8 cellular contexts compared by ENCODE assay signal in the genomic region with DNA sequence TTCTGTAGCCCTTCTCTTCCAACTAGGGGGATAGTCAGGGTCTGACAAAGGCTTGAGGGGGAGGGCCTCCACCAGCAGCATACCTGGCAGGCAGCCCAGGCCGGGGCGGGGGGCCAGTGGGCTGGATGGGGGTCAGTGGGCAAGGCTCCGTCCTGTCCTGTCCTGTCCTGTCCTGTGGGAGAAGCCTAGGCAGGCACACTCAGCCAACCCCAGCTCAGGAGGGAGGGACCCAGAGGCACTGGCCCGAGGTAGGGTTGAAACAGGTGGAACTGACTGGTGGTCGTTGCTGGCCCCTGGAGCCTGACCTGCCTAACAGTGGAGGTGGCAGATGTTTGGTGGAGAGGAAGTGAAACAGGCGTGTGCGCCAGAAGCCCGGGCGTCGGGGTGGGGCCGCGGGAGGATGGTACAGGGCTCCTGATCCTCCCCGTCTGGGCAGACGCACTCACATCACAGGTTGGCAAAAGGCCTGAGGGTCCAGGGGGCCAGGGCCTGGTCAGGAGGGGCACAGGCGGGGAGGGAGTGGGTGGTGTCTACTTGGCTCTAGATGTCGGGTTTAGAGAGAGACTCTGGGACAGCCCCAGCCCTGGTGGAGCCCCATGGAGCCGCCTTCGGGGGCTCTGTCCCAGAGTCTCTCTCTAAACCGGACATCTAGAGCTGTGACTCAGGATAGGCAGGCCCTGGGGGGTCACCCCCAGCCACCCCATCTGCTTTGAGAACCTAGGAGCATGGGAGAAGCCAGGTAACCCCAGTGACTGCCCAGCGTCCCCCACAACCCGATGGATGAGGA. TPM values are rescaled to one million over a fixed set of nuclear protein-coding genes. Genes with fewer than 3 reads are reported as not detected.
DNase-seq lines count a peak whose midpoint lies in the region; ATAC-seq and TF ChIP-seq lines count a peak whose summit lies in the region.

No MANE protein-coding gene starts in this region.

- H2BK5ac ChIP-seq in trophoblast cell (ENCODE audit: low read depth, low read length, poor library complexity) = no peak overlapping the region

- peak; percentile 40 for ATAC-seq in HG03139 (IDR thresholded peaks at IDR 0.05; ENCODE audit: unreplicated experiment)
- ATAC-seq in activated CD8-positive, alpha-beta T cell treated with anti-CD3 and anti-CD28 coated beads for 36 hours = peak; percentile 45
- peak in 1 of 2 donors; percentile 58 for ATAC-seq in natural killer cell treated with Interleukin-12 subunit alpha and Interleukin-12 subunit beta and Interleukin-15 and Interleukin-18, amount 100 ng/mL, for 72 hours

- DNase-seq in activated naive CD4-positive, alpha-beta T cell treated with anti-CD3 and anti-CD28 coated beads, Interleukin-2, amount 10 ng/mL, durations not matched to agents 7 days and 5 days = peak; percentile 67
- DNase-seq in activated naive CD4-positive, alpha-beta T cell treated with anti-CD3 and anti-CD28 coated beads, Interleukin-2, amount 50 U/mL, for 16 hours = no peak
- DNase-seq in activated CD8-positive, alpha-beta T cell treated with anti-CD3 and anti-CD28 coated beads for 36 hours = peak; percentile 66
- DNase-seq in natural killer cell treated with Interleukin-12 subunit alpha and Interleukin-12 subunit beta and Interleukin-15 and Interleukin-18, amount 100 ng/mL, for 72 hours (ENCODE audit: low spot score) = no peak
- DNase-seq in midbrain (lab: John Stamatoyannopoulos, UW) (no peak), trophoblast cell (no peak)
- DNase-seq in activated CD8-positive, alpha-beta memory T cell treated with anti-CD3 and anti-CD28 coated beads, Interleukin-2, amount 50 U/mL, for 4 hours = no peak

- no peak overlapping the region for H3K14ac ChIP-seq in trophoblast cell (ENCODE audit: low read length)

- no peak overlapping the region for H3K27ac ChIP-seq in trophoblast cell (ENCODE audit: low read depth, low read length)

- H3K4me3 Mint-ChIP-seq in activated naive CD4-positive, alpha-beta T cell treated with anti-CD3 and anti-CD28 coated beads, Interleukin-2, amount 10 ng/mL, durations not matched to agents 7 days and 5 days = peak overlapping the region; percentile 72
- H3K4me3 Mint-ChIP-seq in activated CD8-positive, alpha-beta T cell treated with anti-CD3 and anti-CD28 coated beads for 36 hours = peak overlapping the region; percentile 4
- peak overlapping the region; percentile 75 for H3K4me3 Mint-ChIP-seq in natural killer cell treated with Interleukin-12 subunit alpha and Interleukin-12 subunit beta and Interleukin-15 and Interleukin-18, amount 100 ng/mL, for 72 hours

- no peak for TF ChIP-seq CTCF in activated CD8-positive, alpha-beta T cell treated with anti-CD3 and anti-CD28 coated beads for 36 hours (IDR thresholded peaks at IDR 0.05)

- intact Hi-C loops in activated CD8-positive, alpha-beta T cell treated with anti-CD3 and anti-CD28 coated beads for 36 hours (cut with micrococcal nuclease) = loop anchor here (10.0 kb wide), 1 partner anchor 87 kb away; no protein-coding TSS in a partner anchor

- H3K4me1 ChIP-seq in trophoblast cell (ENCODE audit: control insufficient read depth in 1 of 2, insufficient read depth in 2 of 2, low read length in 2 of 2) = no peaks in the 10 kb centered on the region

- H2BK12ac ChIP-seq in trophoblast cell (ENCODE audit: low read length) = no peak overlapping the region

- no peak overlapping the region for H2AK5ac ChIP-seq in trophoblast cell (ENCODE audit: low read length)

- no peak overlapping the region for H3K4me2 ChIP-seq in trophoblast cell (ENCODE audit: low read length)

- POLR2A ChIA-PET in activated CD8-positive, alpha-beta T cell treated with anti-CD3 and anti-CD28 coated beads for 36 hours (lab: Charles Lee) = interaction anchor here (1.3 kb wide), 1 partner anchor 26 kb away, joined by 5 read pairs; no protein-coding TSS in a partner anchor

- no peaks in the 10 kb centered on the region for H3K27me3 ChIP-seq in trophoblast cell (ENCODE audit: insufficient read depth, low read length)

- no peak overlapping the region for H4K91ac ChIP-seq in trophoblast cell (ENCODE audit: low read depth, low read length)

- no peak overlapping the region for H4K12ac ChIP-seq in trophoblast cell (ENCODE audit: low read depth, low read length)

- peaks cover 9% of the 10 kb centered on the region for H3K9me3 ChIP-seq in trophoblast cell (ENCODE audit: insufficient read depth, low read depth, low read length)

- H2AFZ ChIP-seq in trophoblast cell (ENCODE audit: insufficient read depth, low read length, poor library complexity) = no peak overlapping the region

- H3K4me1 Mint-ChIP-seq in activated naive CD4-positive, alpha-beta T cell treated with anti-CD3 and anti-CD28 coated beads, Interleukin-2, amount 10 ng/mL, durations not matched to agents 7 days and 5 days = peaks cover 69% of the 10 kb centered on the region
- H3K4me1 Mint-ChIP-seq in activated CD8-positive, alpha-beta T cell treated with anti-CD3 and anti-CD28 coated beads for 36 hours (ENCODE audit: low read depth) = peaks cover 36% of the 10 kb centered on the region
- H3K4me1 Mint-ChIP-seq in natural killer cell treated with Interleukin-12 subunit alpha and Interleukin-12 subunit beta and Interleukin-15 and Interleukin-18, amount 100 ng/mL, for 72 hours (ENCODE audit: low read depth in 2 of 2) = peaks cover 24 to 30% of the 10 kb centered on the region in 2 donors

- H3K23ac ChIP-seq in trophoblast cell (ENCODE audit: low read length) = no peak overlapping the region

- WGBS in trophoblast cell (ENCODE audit: extremely low coverage, insufficient coverage, insufficient read length) = no CpG with 5 or more reads among the region's 21 CpGs

- CTCF ChIA-PET in activated naive CD4-positive, alpha-beta T cell treated with anti-CD3 and anti-CD28 coated beads, Interleukin-2, amount 10 ng/mL, durations not matched to agents 7 days and 5 days (lab: Charles Lee) = interaction anchor here (1.4 kb wide), 1 partner anchor 25 kb away, joined by 3 read pairs; no protein-coding TSS in a partner anchor
- CTCF ChIA-PET in activated CD8-positive, alpha-beta T cell treated with anti-CD3 and anti-CD28 coated beads for 36 hours (lab: Charles Lee) = interaction anchor here (2.8 kb wide), 1 partner anchor 24 kb away, joined by 9 read pairs; no protein-coding TSS in a partner anchor

- H3K36me3 ChIP-seq in trophoblast cell (ENCODE audit: control insufficient read depth in 1 of 2, insufficient read depth in 2 of 2, low read length in 2 of 2) = no peaks in the 10 kb centered on the region

- no peak overlapping the region for H4K8ac ChIP-seq in trophoblast cell (ENCODE audit: low read depth, low read length)

- H3K36me3 Mint-ChIP-seq in activated naive CD4-positive, alpha-beta T cell treated with anti-CD3 and anti-CD28 coated beads, Interleukin-2, amount 10 ng/mL, durations not matched to agents 7 days and 5 days = peaks cover 2% of the 10 kb centered on the region
- H3K36me3 Mint-ChIP-seq in activated CD8-positive, alpha-beta T cell treated with anti-CD3 and anti-CD28 coated beads for 36 hours (ENCODE audit: low read depth) = no peaks in the 10 kb centered on the region
- no peaks in the 10 kb centered on the region for H3K36me3 Mint-ChIP-seq in natural killer cell treated with Interleukin-12 subunit alpha and Interleukin-12 subunit beta and Interleukin-15 and Interleukin-18, amount 100 ng/mL, for 72 hours

- no peaks in the 10 kb centered on the region for H3K79me2 ChIP-seq in trophoblast cell (ENCODE audit: control insufficient read depth, insufficient read depth, low read length, poor library complexity)

- no peak overlapping the region for H3K4ac ChIP-seq in trophoblast cell (ENCODE audit: low read depth, low read length)

- no peaks in the 10 kb centered on the region for H3K27me3 Mint-ChIP-seq in activated naive CD4-positive, alpha-beta T cell treated with anti-CD3 and anti-CD28 coated beads, Interleukin-2, amount 10 ng/mL, durations not matched to agents 7 days and 5 days
- no peaks in the 10 kb centered on the region for H3K27me3 Mint-ChIP-seq in activated CD8-positive, alpha-beta T cell treated with anti-CD3 and anti-CD28 coated beads for 36 hours
- H3K27me3 Mint-ChIP-seq in natural killer cell treated with Interleukin-12 subunit alpha and Interleukin-12 subunit beta and Interleukin-15 and Interleukin-18, amount 100 ng/mL, for 72 hours = no peaks in the 10 kb centered on the region

- no peak overlapping the region for H3K9ac ChIP-seq in trophoblast cell (ENCODE audit: low read length)

- H3K18ac ChIP-seq in trophoblast cell (ENCODE audit: low read length) = no peak overlapping the region

- no peak overlapping the region for H2BK120ac ChIP-seq in trophoblast cell (ENCODE audit: insufficient read depth, low read length, poor library complexity)

- H3K9me3 Mint-ChIP-seq in activated naive CD4-positive, alpha-beta T cell treated with anti-CD3 and anti-CD28 coated beads, Interleukin-2, amount 10 ng/mL, durations not matched to agents 7 days and 5 days = no peaks in the 10 kb centered on the region
- H3K9me3 Mint-ChIP-seq in activated CD8-positive, alpha-beta T cell treated with anti-CD3 and anti-CD28 coated beads for 36 hours = no peaks in the 10 kb centered on the region
- no peaks in the 10 kb centered on the region for H3K9me3 Mint-ChIP-seq in natural killer cell treated with Interleukin-12 subunit alpha and Interleukin-12 subunit beta and Interleukin-15 and Interleukin-18, amount 100 ng/mL, for 72 hours

- H3K79me1 ChIP-seq in trophoblast cell (ENCODE audit: low read length) = no peaks in the 10 kb centered on the region

- H3K27ac Mint-ChIP-seq in activated naive CD4-positive, alpha-beta T cell treated with anti-CD3 and anti-CD28 coated beads, Interleukin-2, amount 10 ng/mL, durations not matched to agents 7 days and 5 days = peak overlapping the region; percentile 92
- H3K27ac Mint-ChIP-seq in activated CD8-positive, alpha-beta T cell treated with anti-CD3 and anti-CD28 coated beads for 36 hours = peak overlapping the region; percentile 67
- peak overlapping the region; percentile 48 to 78 for H3K27ac Mint-ChIP-seq in natural killer cell treated with Interleukin-12 subunit alpha and Interleukin-12 subunit beta and Interleukin-15 and Interleukin-18, amount 100 ng/mL, for 72 hours

- H3K4me3 ChIP-seq in trophoblast cell (ENCODE audit: low read depth, low read length) = no peak overlapping the region

RNA-seq across cellular contexts. Expression of a gene that starts 32.5 kb away (rescaled TPM):
- 10 to 100 TPM; 26.9 to 28.1 TPM for total RNA-seq in activated CD8-positive, alpha-beta T cell treated with anti-CD3 and anti-CD28 coated beads for 36 hours
- 10 to 100 TPM in 1 of 2 donors, 1 to 10 TPM in 1; 6.8 to 21.4 TPM for total RNA-seq in natural killer cell treated with Interleukin-12 subunit alpha and Interleukin-12 subunit beta and Interleukin-15 and Interleukin-18, amount 100 ng/mL, for 72 hours
- 10.6 and 11.0 TPM in 2 replicates for polyA plus RNA-seq in trophoblast cell (2013)

RNA-seq across cellular contexts. Expression of a gene that starts 50.3 kb away (rescaled TPM):
- under 1 TPM; 0.25 to 0.36 TPM for total RNA-seq in activated CD8-positive, alpha-beta T cell treated with anti-CD3 and anti-CD28 coated beads for 36 hours
- total RNA-seq in natural killer cell treated with Interleukin-12 subunit alpha and Interleukin-12 subunit beta and Interleukin-15 and Interleukin-18, amount 100 ng/mL, for 72 hours = under 1 TPM; 0.14 to 0.45 TPM
- 28.5 and 29.5 TPM in 2 replicates for polyA plus RNA-seq in trophoblast cell (2013)

Comparison
In these comparisons a context has a peak if more than half of its experiments do, and no peak if none do; other contexts are left out.
1. DNase-seq: peak in activated naive CD4-positive, alpha-beta T cell treated with anti-CD3 and anti-CD28 coated beads, Interleukin-2, amount 10 ng/mL, durations not matched to agents 7 days and 5 days (single experiment) and activated CD8-positive, alpha-beta T cell treated with anti-CD3 and anti-CD28 coated beads for 36 hours (single experiment); none in activated naive CD4-positive, alpha-beta T cell treated with anti-CD3 and anti-CD28 coated beads, Interleukin-2, amount 50 U/mL, for 16 hours (single experiment), natural killer cell treated with Interleukin-12 subunit alpha and Interleukin-12 subunit beta and Interleukin-15 and Interleukin-18, amount 100 ng/mL, for 72 hours (single experiment), midbrain (single experiment), trophoblast cell (0 of 2) and activated CD8-positive, alpha-beta memory T cell treated with anti-CD3 and anti-CD28 coated beads, Interleukin-2, amount 50 U/mL, for 4 hours (single experiment).
2. H3K4me3 Mint-ChIP-seq: peak in every context shown above with its lines; median percentile 75 in natural killer cell treated with Interleukin-12 subunit alpha and Interleukin-12 subunit beta and Interleukin-15 and Interleukin-18, amount 100 ng/mL, for 72 hours; 72 in activated naive CD4-positive, alpha-beta T cell treated with anti-CD3 and anti-CD28 coated beads, Interleukin-2, amount 10 ng/mL, durations not matched to agents 7 days and 5 days; 4 in activated CD8-positive, alpha-beta T cell treated with anti-CD3 and anti-CD28 coated beads for 36 hours.
3. Peak in every context shown above with its lines, with median percentiles within 50 percentile points of each other: H3K27ac Mint-ChIP-seq.